In genomic region chr18:41021089-41021488, GRCh38 we compare ENCODE assay signal across 38 cellular contexts.
"Had no signal": no experiment of that assay in that cellular context is flagged by ENCODE, and none has a peak within 500 bp of the region (broad histone marks: within the 10 kb centered on the region; RNA-seq: fewer than 3 reads in every experiment).

No MANE protein-coding gene starts in this region.

- H3K27ac ChIP-seq: adrenal gland, ascending aorta, body of pancreas, brain microvascular endothelial cell, breast epithelium, cardiac muscle cell had no signal

- DNase-seq: activated effector memory CD4-positive, alpha-beta T cell treated with anti-CD3 and anti-CD28 coated beads, Interleukin-2, amount 50 U/mL, for 16 hours; activated effector memory CD4-positive, alpha-beta T cell treated with Interleukin-2 at 50 U/mL for 16 hours; activated gamma-delta T cell; activated gamma-delta T cell treated with Interleukin-2 at 50 U/mL for 16 hours; activated naive CD4-positive, alpha-beta T cell; activated naive CD4-positive, alpha-beta T cell treated with anti-CD3 and anti-CD28 coated beads for 36 hours; activated naive CD4-positive, alpha-beta T cell treated with anti-CD3 and anti-CD28 coated beads, Interleukin-2, amount 10 ng/mL, durations not matched to agents 7 days and 5 days; activated naive CD4-positive, alpha-beta T cell treated with anti-CD3 and anti-CD28 coated beads, Interleukin-2, amount 50 U/mL, for 16 hours; activated naive CD4-positive, alpha-beta T cell treated with Interleukin-2 at 50 U/mL for 16 hours; activated naive CD8-positive, alpha-beta T cell treated with anti-CD3 and anti-CD28 coated beads for 36 hours; activated naive CD8-positive, alpha-beta T cell treated with anti-CD3 and anti-CD28 coated beads, Interleukin-2, amount 10 ng/mL, durations not matched to agents 7 days and 5 days; activated naive CD8-positive, alpha-beta T cell treated with anti-CD3 and anti-CD28 coated beads, Interleukin-2, amount 50 U/mL, for 24 hours; activated T-cell treated with anti-CD3 and anti-CD28 coated beads, Interleukin-2, amount 50 U/mL, for 24 hours; activated T-cell treated with anti-CD3 and anti-CD28 coated beads, Interleukin-2, amount 50 U/mL, for 4 hours; activated T-cell treated with anti-CD3 and anti-CD28 coated beads, Interleukin-2, amount 50 U/mL, for 48 hours; activated T-cell treated with anti-CD3 and anti-CD28 coated beads, Interleukin-2, amount 50 U/mL, for 72 hours; adrenal gland; amniotic stem cell; amygdala; anterior cingulate cortex; aorta; body of pancreas; brain microvascular endothelial cell; caudate nucleus; central memory CD4-positive, alpha-beta T cell; cerebellar nuclear complex had no signal

- H3K36me3 ChIP-seq: adrenal gland, ascending aorta, brain microvascular endothelial cell, breast epithelium, cardiac muscle cell had no signal

- ATAC-seq: activated naive CD4-positive, alpha-beta T cell treated with anti-CD3 and anti-CD28 coated beads, Interleukin-2, amount 50 U/mL, for 72 hours; activated naive CD8-positive, alpha-beta T cell treated with anti-CD3 and anti-CD28 coated beads, Interleukin-2, amount 50 U/mL, for 24 hours; activated T-cell treated with anti-CD3 and anti-CD28 coated beads, Interleukin-2, amount 50 U/mL, for 4 hours; activated T-cell treated with anti-CD3 and anti-CD28 coated beads, Interleukin-2, amount 50 U/mL, for 72 hours; activated T-helper 17 cell treated with anti-CD3 and anti-CD28 coated beads, Interleukin-2, amount 50 U/mL, for 72 hours; body of pancreas had no signal

- H3K4me1 Mint-ChIP-seq: activated naive CD4-positive, alpha-beta T cell treated with anti-CD3 and anti-CD28 coated beads, Interleukin-2, amount 10 ng/mL, durations not matched to agents 7 days and 5 days; activated naive CD4-positive, alpha-beta T cell treated with anti-CD3 and anti-CD28 coated beads, Interleukin-2, amount 50 U/mL, for 24 hours; activated naive CD8-positive, alpha-beta T cell treated with anti-CD3 and anti-CD28 coated beads for 36 hours; activated naive CD8-positive, alpha-beta T cell treated with anti-CD3 and anti-CD28 coated beads, Interleukin-2, amount 10 ng/mL, durations not matched to agents 7 days and 5 days; activated naive CD8-positive, alpha-beta T cell treated with anti-CD3 and anti-CD28 coated beads, Interleukin-2, amount 50 U/mL, for 24 hours; activated T-helper 17 cell treated with anti-CD3 and anti-CD28 coated beads, Interleukin-2, amount 50 U/mL, for 72 hours; central memory CD8-positive, alpha-beta T cell had no signal

- H3K4me3 ChIP-seq: adrenal gland, ascending aorta, body of pancreas, breast epithelium, cardiac muscle cell had no signal

- H3K27ac Mint-ChIP-seq: activated naive CD4-positive, alpha-beta T cell treated with anti-CD3 and anti-CD28 coated beads for 36 hours; activated naive CD4-positive, alpha-beta T cell treated with anti-CD3 and anti-CD28 coated beads, Interleukin-2, amount 10 ng/mL, durations not matched to agents 7 days and 5 days; activated naive CD4-positive, alpha-beta T cell treated with anti-CD3 and anti-CD28 coated beads, Interleukin-2, amount 50 U/mL, for 24 hours; activated naive CD4-positive, alpha-beta T cell treated with anti-CD3 and anti-CD28 coated beads, Interleukin-2, amount 50 U/mL, for 72 hours; activated naive CD8-positive, alpha-beta T cell; activated naive CD8-positive, alpha-beta T cell treated with anti-CD3 and anti-CD28 coated beads for 36 hours; activated naive CD8-positive, alpha-beta T cell treated with anti-CD3 and anti-CD28 coated beads, Interleukin-2, amount 10 ng/mL, durations not matched to agents 7 days and 5 days; activated naive CD8-positive, alpha-beta T cell treated with anti-CD3 and anti-CD28 coated beads, Interleukin-2, amount 50 U/mL, for 24 hours; activated T-cell treated with anti-CD3 and anti-CD28 coated beads, Interleukin-2, amount 50 U/mL, for 24 hours; activated T-cell treated with anti-CD3 and anti-CD28 coated beads, Interleukin-2, amount 50 U/mL, for 72 hours; activated T-helper 1 cell treated with anti-CD3 and anti-CD28 coated beads, Interleukin-12 subunit alpha, Interleukin-12 subunit beta, Interleukin-2, Interleukin-4 antibody, amounts not matched to agents 30 ng/mL and 10 ng/mL and 1 ng/mL, durations not matched to agents 14 hours and 24 hours and 36 hours; activated T-helper 17 cell treated with anti-CD3 and anti-CD28 coated beads, Interleukin-2, amount 50 U/mL, for 72 hours; activated T-helper 2 cell treated with anti-CD3 and anti-CD28 coated beads, Interferon-gamma antibody, Interleukin-2, Interleukin-4, amounts not matched to agents 10 μg/mL and 5 μg/mL and 100 μg/mL, durations not matched to agents 14 hours and 24 hours and 36 hours; brain had no signal

- H3K9me3 ChIP-seq: adrenal gland, ascending aorta, body of pancreas had no signal

- H3K36me3 Mint-ChIP-seq: activated naive CD4-positive, alpha-beta T cell treated with anti-CD3 and anti-CD28 coated beads, Interleukin-2, amount 10 ng/mL, durations not matched to agents 7 days and 5 days; activated naive CD4-positive, alpha-beta T cell treated with anti-CD3 and anti-CD28 coated beads, Interleukin-2, amount 50 U/mL, for 24 hours; activated naive CD4-positive, alpha-beta T cell treated with anti-CD3 and anti-CD28 coated beads, Interleukin-2, amount 50 U/mL, for 72 hours; activated naive CD8-positive, alpha-beta T cell; activated naive CD8-positive, alpha-beta T cell treated with anti-CD3 and anti-CD28 coated beads for 36 hours; activated naive CD8-positive, alpha-beta T cell treated with anti-CD3 and anti-CD28 coated beads, Interleukin-2, amount 10 ng/mL, durations not matched to agents 7 days and 5 days; brain had no signal

- H3K4me1 ChIP-seq: adrenal gland, ascending aorta, body of pancreas, breast epithelium had no signal

- H3K4me3 Mint-ChIP-seq: activated naive CD4-positive, alpha-beta T cell treated with anti-CD3 and anti-CD28 coated beads for 36 hours; activated naive CD4-positive, alpha-beta T cell treated with anti-CD3 and anti-CD28 coated beads, Interleukin-2, amount 10 ng/mL, durations not matched to agents 7 days and 5 days; activated naive CD4-positive, alpha-beta T cell treated with anti-CD3 and anti-CD28 coated beads, Interleukin-2, amount 50 U/mL, for 24 hours; activated naive CD8-positive, alpha-beta T cell; activated naive CD8-positive, alpha-beta T cell treated with anti-CD3 and anti-CD28 coated beads for 36 hours; activated naive CD8-positive, alpha-beta T cell treated with anti-CD3 and anti-CD28 coated beads, Interleukin-2, amount 10 ng/mL, durations not matched to agents 7 days and 5 days; activated naive CD8-positive, alpha-beta T cell treated with anti-CD3 and anti-CD28 coated beads, Interleukin-2, amount 50 U/mL, for 24 hours; activated T-cell treated with anti-CD3 and anti-CD28 coated beads, Interleukin-2, amount 50 U/mL, for 24 hours; activated T-cell treated with anti-CD3 and anti-CD28 coated beads, Interleukin-2, amount 50 U/mL, for 4 hours; activated T-cell treated with anti-CD3 and anti-CD28 coated beads, Interleukin-2, amount 50 U/mL, for 72 hours; activated T-helper 1 cell treated with anti-CD3 and anti-CD28 coated beads, Interleukin-12 subunit alpha, Interleukin-12 subunit beta, Interleukin-2, Interleukin-4 antibody, amounts not matched to agents 30 ng/mL and 10 ng/mL and 1 ng/mL, durations not matched to agents 14 hours and 24 hours and 36 hours; activated T-helper 17 cell treated with anti-CD3 and anti-CD28 coated beads, Interleukin-2, amount 50 U/mL, for 72 hours; brain; central memory CD8-positive, alpha-beta T cell had no signal

- H3K9me3 Mint-ChIP-seq: activated naive CD4-positive, alpha-beta T cell treated with anti-CD3 and anti-CD28 coated beads, Interleukin-2, amount 10 ng/mL, durations not matched to agents 7 days and 5 days; activated naive CD8-positive, alpha-beta T cell treated with anti-CD3 and anti-CD28 coated beads, Interleukin-2, amount 10 ng/mL, durations not matched to agents 7 days and 5 days; activated T-helper 1 cell treated with anti-CD3 and anti-CD28 coated beads, Interleukin-12 subunit alpha, Interleukin-12 subunit beta, Interleukin-2, Interleukin-4 antibody, amounts not matched to agents 30 ng/mL and 10 ng/mL and 1 ng/mL, durations not matched to agents 14 hours and 24 hours and 36 hours; activated T-helper 2 cell treated with anti-CD3 and anti-CD28 coated beads, Interferon-gamma antibody, Interleukin-2, Interleukin-4, amounts not matched to agents 10 μg/mL and 5 μg/mL and 100 μg/mL, durations not matched to agents 14 hours and 24 hours and 36 hours; central memory CD8-positive, alpha-beta T cell had no signal

- FAIRE-seq: bronchial epithelial cell had no signal

- H3K27me3 Mint-ChIP-seq: activated naive CD4-positive, alpha-beta T cell treated with anti-CD3 and anti-CD28 coated beads, Interleukin-2, amount 10 ng/mL, durations not matched to agents 7 days and 5 days; activated naive CD4-positive, alpha-beta T cell treated with anti-CD3 and anti-CD28 coated beads, Interleukin-2, amount 50 U/mL, for 24 hours; activated naive CD8-positive, alpha-beta T cell; activated naive CD8-positive, alpha-beta T cell treated with anti-CD3 and anti-CD28 coated beads for 36 hours; activated naive CD8-positive, alpha-beta T cell treated with anti-CD3 and anti-CD28 coated beads, Interleukin-2, amount 10 ng/mL, durations not matched to agents 7 days and 5 days; activated naive CD8-positive, alpha-beta T cell treated with anti-CD3 and anti-CD28 coated beads, Interleukin-2, amount 50 U/mL, for 24 hours; activated T-cell treated with anti-CD3 and anti-CD28 coated beads, Interleukin-2, amount 50 U/mL, for 24 hours; activated T-helper 17 cell treated with anti-CD3 and anti-CD28 coated beads, Interleukin-2, amount 50 U/mL, for 72 hours; central memory CD8-positive, alpha-beta T cell had no signal

- H3K27me3 ChIP-seq: adrenal gland, ascending aorta, body of pancreas, brain microvascular endothelial cell, breast epithelium, cardiac muscle cell had no signal
